Comparison of ENCODE assay signal across 8 cellular contexts in the genomic region with DNA sequence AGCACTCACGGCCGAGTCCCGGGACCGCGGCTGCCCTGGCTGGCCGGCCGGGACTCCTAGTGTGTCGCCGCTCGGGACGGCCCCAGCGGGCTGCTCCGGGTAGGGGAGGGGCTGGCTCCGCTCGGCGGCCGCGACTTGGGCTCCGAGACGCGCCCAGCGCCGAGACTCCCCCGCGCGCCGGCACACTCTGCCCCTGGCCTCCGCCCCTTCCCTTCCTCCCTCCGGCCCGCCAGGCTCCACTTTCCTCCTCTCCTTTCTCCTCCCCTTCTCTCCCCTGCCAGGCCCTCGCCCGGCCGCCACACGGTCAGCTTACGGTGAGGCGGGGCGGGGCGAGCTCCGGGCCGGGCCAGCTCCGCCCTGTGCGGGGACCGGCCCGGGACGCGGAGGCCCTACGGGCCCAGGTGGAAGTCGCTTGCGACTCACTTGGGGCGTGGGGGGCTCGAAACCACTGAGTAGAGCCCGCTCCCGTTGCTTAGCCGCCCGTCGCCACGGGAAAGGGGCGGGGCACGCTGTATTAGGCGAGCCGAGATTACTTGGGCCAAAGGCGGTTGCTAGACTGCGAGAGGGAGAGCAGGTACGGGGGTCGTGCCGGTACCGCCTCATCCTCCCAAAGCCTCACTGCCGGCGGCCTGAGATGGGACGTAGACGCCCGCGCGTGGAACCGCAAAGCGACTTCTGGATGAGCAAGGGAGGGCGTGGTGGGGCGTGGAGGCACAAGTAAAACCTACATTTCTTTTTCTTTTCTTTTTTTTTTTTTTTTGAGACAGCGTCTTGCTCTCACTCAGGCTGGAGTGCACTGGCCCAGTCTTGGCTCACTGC. TPM values are rescaled to one million over a fixed set of nuclear protein-coding genes. Genes with fewer than 3 reads are reported as not detected.
DNase-seq lines count a peak whose midpoint lies in the region; TF ChIP-seq lines count a peak whose summit lies in the region.

A gene with protein sequence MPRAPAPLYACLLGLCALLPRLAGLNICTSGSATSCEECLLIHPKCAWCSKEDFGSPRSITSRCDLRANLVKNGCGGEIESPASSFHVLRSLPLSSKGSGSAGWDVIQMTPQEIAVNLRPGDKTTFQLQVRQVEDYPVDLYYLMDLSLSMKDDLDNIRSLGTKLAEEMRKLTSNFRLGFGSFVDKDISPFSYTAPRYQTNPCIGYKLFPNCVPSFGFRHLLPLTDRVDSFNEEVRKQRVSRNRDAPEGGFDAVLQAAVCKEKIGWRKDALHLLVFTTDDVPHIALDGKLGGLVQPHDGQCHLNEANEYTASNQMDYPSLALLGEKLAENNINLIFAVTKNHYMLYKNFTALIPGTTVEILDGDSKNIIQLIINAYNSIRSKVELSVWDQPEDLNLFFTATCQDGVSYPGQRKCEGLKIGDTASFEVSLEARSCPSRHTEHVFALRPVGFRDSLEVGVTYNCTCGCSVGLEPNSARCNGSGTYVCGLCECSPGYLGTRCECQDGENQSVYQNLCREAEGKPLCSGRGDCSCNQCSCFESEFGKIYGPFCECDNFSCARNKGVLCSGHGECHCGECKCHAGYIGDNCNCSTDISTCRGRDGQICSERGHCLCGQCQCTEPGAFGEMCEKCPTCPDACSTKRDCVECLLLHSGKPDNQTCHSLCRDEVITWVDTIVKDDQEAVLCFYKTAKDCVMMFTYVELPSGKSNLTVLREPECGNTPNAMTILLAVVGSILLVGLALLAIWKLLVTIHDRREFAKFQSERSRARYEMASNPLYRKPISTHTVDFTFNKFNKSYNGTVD (minus strand): TSS at position 189 of the 819 bp plus-strand sequence. CDS start 365 bp downstream, outside the sequence.

- TF ChIP-seq POLR2A in erythroblast (IDR thresholded peaks at IDR 0.05; ENCODE audit: low read length) (no peak), stomach (IDR thresholded peaks at IDR 0.05) (no peak)

- peaks cover 41% of the 10 kb centered on the region for H3K4me1 Mint-ChIP-seq in mesothelial cell of epicardium

- intact Hi-C loops in stomach (cut with DNase I; ENCODE audit: low total_unique reads), result loop anchor here (5.0 kb wide), 1 partner anchor 105 kb away; no protein-coding TSS in a partner anchor

- peak; percentile 94 for DNase-seq in GM03348 (ENCODE audit: low spot score)
- peak; percentile 80 for DNase-seq in H4 (ENCODE audit: low spot score)
- peak; percentile 26 for DNase-seq in NCI-H1048 (lab: John Stamatoyannopoulos, UW)
- peak; percentile 72 for DNase-seq in activated CD8-positive, alpha-beta memory T cell treated with anti-CD3 and anti-CD28 coated beads for 24 hours
- DNase-seq in erythroblast (lab: John Stamatoyannopoulos, UW), result peak; percentile 17 to 38
- peak; percentile 69 to 75 for DNase-seq in mesothelial cell of epicardium (ENCODE audit: low spot score in 2 of 2, unreplicated experiment in 2 of 2)
- peak; percentile 83 for DNase-seq in stomach
- no peak for DNase-seq in GF-D8 (lab: John Stamatoyannopoulos, UW)

- no peak for TF ChIP-seq CTCF in mesothelial cell of epicardium (IDR thresholded peaks at IDR 0.05; ENCODE audit: unreplicated experiment)
- no peak for TF ChIP-seq CTCF in stomach (IDR thresholded peaks at IDR 0.05)

- no peaks in the 10 kb centered on the region for H3K9me3 ChIP-seq in stomach

- no peaks in the 10 kb centered on the region for H3K9me3 Mint-ChIP-seq in mesothelial cell of epicardium

- 1 to 4% (median 2%) methylated on average over 38 to 79 of the region's 79 CpGs for WGBS in stomach, 5 donors

- H3K4me3 ChIP-seq in stomach, result peak within 1 kb of the TSS; percentile 64 to 78 (median 73)

- peak within 1 kb of the TSS; percentile 56 for H3K27ac Mint-ChIP-seq in mesothelial cell of epicardium

- TF ChIP-seq EP300 in stomach (IDR thresholded peaks at IDR 0.05), result no peak

- peaks cover 0 to 19% (median 4%) of the 10 kb centered on the region in 3 donors for H3K27me3 ChIP-seq in stomach

- peaks cover 1% of the 10 kb centered on the region for H3K27me3 Mint-ChIP-seq in mesothelial cell of epicardium (ENCODE audit: low read depth)

- H3K4me3 Mint-ChIP-seq in mesothelial cell of epicardium, result peak within 1 kb of the TSS; percentile 69

- H3K4me1 ChIP-seq in stomach, result peaks cover 10 to 52% (median 25%) of the 10 kb centered on the region in 4 donors

- H3K36me3 ChIP-seq in stomach, result no peaks in the 10 kb centered on the region

- peak within 1 kb of the TSS; percentile 89 to 93 (median 92) for H3K27ac ChIP-seq in stomach

- no peaks in the 10 kb centered on the region for H3K36me3 Mint-ChIP-seq in mesothelial cell of epicardium

RNA-seq across cellular contexts. Expression of the gene that starts here (rescaled TPM):
- total RNA-seq in H4 (2014; rRNA removed; shearing (Covaris generic)), result 189 and 223 TPM in 2 replicates
- total RNA-seq in mesothelial cell of epicardium (63.3 to 71.4 TPM (median 64.7 TPM) in 3 replicates), stomach (100 to 1,000 TPM in 2 of 5 donors, 10 to 100 TPM in 3; 49.2 to 205 (median 81.1) TPM)
- 10 to 100 TPM in 2 of 3 donors, 1 to 10 TPM in 1; 8.2 to 16.4 (median 13.8) TPM for polyA plus RNA-seq in stomach
